Comparison of ENCODE assay signal across 8 cellular contexts in genomic region chr10:35090162-35090954, GRCh38. TPM values are rescaled to one million over a fixed set of nuclear protein-coding genes. Genes with fewer than 3 reads are reported as not detected.
DNase-seq lines count a peak whose midpoint lies in the region; ATAC-seq and TF ChIP-seq lines count a peak whose summit lies in the region.

TSS of gene CUL2 (minus strand) at chr10:35090341. CDS start at chr10:35071317, 19,024 bp downstream.

- H3K27me3 Mint-ChIP-seq in activated T-cell treated with anti-CD3 and anti-CD28 coated beads, Interleukin-2, amount 50 U/mL, for 72 hours (ENCODE audit: low read depth) = no peaks in the 10 kb centered on the region

- POLR2A ChIA-PET in Panc1 (lab: Charles Lee) = no interaction called here

- peak; percentile 46 for DNase-seq in DMS79 (lab: John Stamatoyannopoulos, UW)
- DNase-seq in Panc1 (ENCODE audit: low read depth, low spot score) = peak; percentile 77
- DNase-seq in activated T-cell treated with anti-CD3 and anti-CD28 coated beads, Interleukin-2, amount 50 U/mL, for 72 hours = peak; percentile 92 to 93
- DNase-seq in esophagus squamous epithelium (lab: John Stamatoyannopoulos, UW) = peak; percentile 64
- DNase-seq in myocyte (ENCODE audit: low read depth) = peak; percentile 97
- peak; percentile 84 to 88 for DNase-seq in stimulated activated CD8-positive, alpha-beta memory T cell treated with anti-CD3 and anti-CD28 coated beads, Interleukin-7, amount 100 ng/mL, for 4 hours (ENCODE audit: low read depth in 2 of 2)

- H3K9me3 ChIP-seq in Panc1 (ENCODE audit: control insufficient read depth, insufficient read depth, low read depth, low read length) = no peaks in the 10 kb centered on the region
- no peaks in the 10 kb centered on the region for H3K9me3 ChIP-seq in esophagus squamous epithelium

- H3K36me3 ChIP-seq in KMS-11 (ENCODE audit: insufficient read depth) (no peaks in the 10 kb centered on the region), Panc1 (ENCODE audit: control insufficient read depth, insufficient read depth, low read length) (no peaks in the 10 kb centered on the region; the same call in 1 of the 2 replicates), esophagus squamous epithelium (no peaks in the 10 kb centered on the region)

- in situ Hi-C loops in Panc1 (cut with HindIII; ENCODE audit: low pct_unique_long_range_greater_than_20kb, low sequenced_read_pairs) = no loop called here

- peaks cover 50% of the 10 kb centered on the region for H3K79me2 ChIP-seq in KMS-11 (ENCODE audit: insufficient read depth, low read depth)

- H3K27ac Mint-ChIP-seq in activated T-cell treated with anti-CD3 and anti-CD28 coated beads, Interleukin-2, amount 50 U/mL, for 72 hours = peak within 1 kb of the TSS; percentile 94

- peaks cover 5 to 7% of the 10 kb centered on the region in 2 donors for H3K36me3 Mint-ChIP-seq in activated T-cell treated with anti-CD3 and anti-CD28 coated beads, Interleukin-2, amount 50 U/mL, for 72 hours (ENCODE audit: insufficient read depth in 2 of 2)

- H3K4me3 ChIP-seq in KMS-11 (IDR thresholded peaks at IDR 0.05; ENCODE audit: insufficient read depth, low read depth, low read length) (no peak within 1 kb of the TSS), Panc1 (ENCODE audit: low read depth in 2 of 2, low read length in 2 of 2) (peak within 1 kb of the TSS; percentile 76 to 84), esophagus squamous epithelium (peak within 1 kb of the TSS; percentile 78 to 98 (median 89))

- intact Hi-C loops in Panc1 (cut with micrococcal nuclease; ENCODE audit: unreplicated experiment) = no loop called here
- intact Hi-C loops in esophagus squamous epithelium (cut with DNase I) = no loop called here

- H3K27me3 ChIP-seq in KMS-11 (ENCODE audit: insufficient read depth, low read depth) (no peaks in the 10 kb centered on the region), Panc1 (ENCODE audit: control insufficient read depth, insufficient read depth, low read length) (no peaks in the 10 kb centered on the region), esophagus squamous epithelium (peaks cover 0 to under 1% (median 0%) of the 10 kb centered on the region in 4 donors)

- H3K4me1 ChIP-seq in KMS-11 (ENCODE audit: low read depth, poor library complexity, severe bottlenecking) (peaks cover 36% of the 10 kb centered on the region), Panc1 (ENCODE audit: control insufficient read depth, insufficient read depth, low read length) (peaks cover 13% of the 10 kb centered on the region), esophagus squamous epithelium (peaks cover 12 to 48% (median 25%) of the 10 kb centered on the region in 3 donors)

- peak in 1 of 4 donors; percentile 34 for TF ChIP-seq POLR2A in esophagus squamous epithelium (IDR thresholded peaks at IDR 0.05)

- H3K4me3 Mint-ChIP-seq in activated T-cell treated with anti-CD3 and anti-CD28 coated beads, Interleukin-2, amount 50 U/mL, for 72 hours = peak within 1 kb of the TSS; percentile 91

- H2AFZ ChIP-seq in KMS-11 (ENCODE audit: low read depth) = peak within 1 kb of the TSS; percentile 96

- H3K27ac ChIP-seq in KMS-11 (peak within 1 kb of the TSS; percentile 78), Panc1 (ENCODE audit: low read length) (peak within 1 kb of the TSS; percentile 89), esophagus squamous epithelium (peak within 1 kb of the TSS; percentile 93 to 97 (median 96))

- peak within 1 kb of the TSS; percentile 91 for H3K9ac ChIP-seq in KMS-11

- no TSS peak for BruUV-seq in Panc1 (replicated peaks; lab: Mats Ljungman, UMichigan)

- 0% methylated on average over 16 to 28 of the region's 59 CpGs for WGBS in esophagus squamous epithelium, 2 donors

- no peaks in the 10 kb centered on the region for H3K9me3 Mint-ChIP-seq in activated T-cell treated with anti-CD3 and anti-CD28 coated beads, Interleukin-2, amount 50 U/mL, for 72 hours

- TF ChIP-seq CTCF in KMS-11 (conservative IDR thresholded peaks at IDR 0.05; ENCODE audit: low read depth, low read length) (no peak), Panc1 (IDR thresholded peaks at IDR 0.05) (no peak), esophagus squamous epithelium (IDR thresholded peaks at IDR 0.05) (peak in 1 of 6 experiments; percentile 15)

- CTCF ChIA-PET in Panc1 (lab: Charles Lee) = no interaction called here

- ATAC-seq in GM21786 (IDR thresholded peaks at IDR 0.05; ENCODE audit: unreplicated experiment) (peak; percentile 91), Panc1 (peak; percentile 98)
- ATAC-seq in activated T-cell treated with anti-CD3 and anti-CD28 coated beads, Interleukin-2, amount 50 U/mL, for 72 hours (replicated peaks in 1 of 2) = peak; percentile 98

- H3K4me2 ChIP-seq in KMS-11 = peak within 1 kb of the TSS; percentile 91

- H4K20me1 ChIP-seq in KMS-11 (ENCODE audit: insufficient read depth) = 0 out of 2 replicates have a peak, but pooled peaks cover 5% of the 10 kb centered on the region

- H3K4me1 Mint-ChIP-seq in activated T-cell treated with anti-CD3 and anti-CD28 coated beads, Interleukin-2, amount 50 U/mL, for 72 hours (ENCODE audit: low read depth) = peaks cover 49% of the 10 kb centered on the region

RNA-seq across cellular contexts. Expression of gene CUL2, which starts in this region (rescaled TPM):
- 32.4 TPM for total RNA-seq in Panc1 (2021; ENCODE audit: unreplicated experiment)
- 14.6 TPM for polyA plus RNA-seq in Panc1 (2012; ENCODE audit: insufficient read length)
- 10 to 100 TPM; 33.7 to 37.9 TPM for total RNA-seq in activated T-cell treated with anti-CD3 and anti-CD28 coated beads, Interleukin-2, amount 50 U/mL, for 72 hours
- 10 to 100 TPM; 12.7 to 21.2 (median 19.5) TPM for total RNA-seq in esophagus squamous epithelium
- total RNA-seq in myocyte = 31.2 and 39.4 TPM in 2 replicates
- polyA plus RNA-seq in myocyte (2012) = 17.4 TPM

Comparison
In these comparisons a context has a peak if more than half of its experiments do, and no peak if none do; other contexts are left out.
1. DNase-seq: peak in every context shown above with its lines; median percentile 97 in myocyte; 92 in activated T-cell treated with anti-CD3 and anti-CD28 coated beads, Interleukin-2, amount 50 U/mL, for 72 hours; 86 in stimulated activated CD8-positive, alpha-beta memory T cell treated with anti-CD3 and anti-CD28 coated beads, Interleukin-7, amount 100 ng/mL, for 4 hours; 77 in Panc1; 64 in esophagus squamous epithelium; 46 in DMS79.